In the genomic region with DNA sequence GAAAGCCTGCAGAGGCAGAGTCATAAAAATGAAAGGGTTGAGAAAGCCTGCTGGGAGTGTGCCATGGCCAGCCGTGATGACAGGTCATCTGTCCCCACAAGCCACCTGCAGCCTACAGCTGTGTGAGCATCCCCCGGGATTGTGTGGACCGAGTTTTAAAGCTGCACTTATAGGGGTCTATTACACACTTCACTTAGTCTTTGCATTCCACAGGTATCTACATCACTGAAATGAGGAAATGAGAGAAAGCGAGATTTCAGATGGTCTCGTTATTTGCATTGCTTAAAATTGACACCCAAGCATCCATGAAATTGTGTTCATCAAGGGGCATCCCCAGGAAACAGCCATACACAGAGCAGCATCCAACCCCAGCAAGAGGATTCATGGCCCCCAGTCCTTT, we compare ENCODE assay signal across 15 cellular contexts.
DNase-seq lines count a peak whose midpoint lies in the region; ATAC-seq and TF ChIP-seq lines count a peak whose summit lies in the region.
"Had no signal": no experiment of that assay in that cellular context is flagged by ENCODE, and none has a peak within 500 bp of the region (broad histone marks: within the 10 kb centered on the region; RNA-seq: fewer than 3 reads in every experiment).

No MANE protein-coding gene starts in this region.

- no peak for TF ChIP-seq POLR2A in GM18505 (IDR thresholded peaks at IDR 0.05; ENCODE audit: borderline replicate concordance, extremely low read depth, insufficient read depth, insufficient read length)

- H4K20me1 ChIP-seq in MM.1S (ENCODE audit: insufficient read depth, low read length), result no peaks in the 10 kb centered on the region

- ATAC-seq in GM18505 (IDR thresholded peaks at IDR 0.05; ENCODE audit: unreplicated experiment) (peak; percentile 80), GM19452 (IDR thresholded peaks at IDR 0.05; ENCODE audit: unreplicated experiment) (peak; percentile 58), HG02840 (IDR thresholded peaks at IDR 0.05; ENCODE audit: low FRiP score, unreplicated experiment) (peak; percentile 75), HG03521 (IDR thresholded peaks at IDR 0.05; ENCODE audit: unreplicated experiment) (peak; percentile 44)
- ATAC-seq: naive thymus-derived CD8-positive, alpha-beta T cell; stimulated activated memory B cell treated with anti-CD40 and anti-IgM and Interleukin-4, amounts not matched to agents 10 μg/mL and 1 μg/mL and 100 μg/mL, for 72 hours had no signal

- TF ChIP-seq CTCF in MM.1S (IDR thresholded peaks at IDR 0.05; ENCODE audit: low read length), result no peak

- no peak overlapping the region for H3K9ac ChIP-seq in MM.1S (ENCODE audit: low read length)

- no peak overlapping the region for H3K4me2 ChIP-seq in MM.1S (ENCODE audit: low read depth, low read length)

- no peaks in the 10 kb centered on the region for H3K4me1 ChIP-seq in MM.1S (ENCODE audit: low read length)

- no peaks in the 10 kb centered on the region for H3F3A ChIP-seq in MM.1S (ENCODE audit: insufficient read depth, low read length)

- no peaks in the 10 kb centered on the region for H3K9me3 ChIP-seq in MM.1S (replicated peaks; ENCODE audit: insufficient read depth, low read length)

- DNase-seq in DMS79 (lab: John Stamatoyannopoulos, UW), result no peak
- DNase-seq in MM.1S, result no peak
- no peak for DNase-seq in KG1 (lab: John Stamatoyannopoulos, UW)
- no peak for DNase-seq in kidney glomerular epithelial cell (lab: John Stamatoyannopoulos, UW)
- DNase-seq: activated CD4-positive, alpha-beta memory T cell treated with anti-CD3 and anti-CD28 coated beads for 36 hours; activated naive CD4-positive, alpha-beta T cell treated with anti-CD3 and anti-CD28 coated beads for 36 hours; glutamatergic neuron; naive thymus-derived CD8-positive, alpha-beta T cell; NCI-H446; stimulated activated CD4-positive, alpha-beta T cell treated with anti-CD3 and anti-CD28 coated beads, Interleukin-4, amount 100 ng/mL, for 1 hour had no signal

- H3K79me2 ChIP-seq in MM.1S (ENCODE audit: low read length), result no peaks in the 10 kb centered on the region

- H3K9me2 ChIP-seq in MM.1S (replicated peaks; ENCODE audit: insufficient read depth, low read length), result no peaks in the 10 kb centered on the region

- no peak overlapping the region for H2AFZ ChIP-seq in MM.1S (ENCODE audit: low read length)

- no peaks in the 10 kb centered on the region for H3K36me3 ChIP-seq in MM.1S (replicated peaks; ENCODE audit: insufficient read depth, low read length)

- no peak overlapping the region for H3K27ac ChIP-seq in MM.1S (ENCODE audit: low read length)

- H3K27me3 ChIP-seq in MM.1S (replicated peaks; ENCODE audit: insufficient read depth, low read length), result no peaks in the 10 kb centered on the region

- H3K4me3 ChIP-seq in MM.1S (ENCODE audit: low read length), result no peak overlapping the region
